In genomic region chr13:33971305-33971819, GRCh38 we compare ENCODE assay signal across 23 cellular contexts.
"Had no signal": no experiment of that assay in that cellular context is flagged by ENCODE, and none has a peak within 500 bp of the region (broad histone marks: within the 10 kb centered on the region; RNA-seq: fewer than 3 reads in every experiment).

No MANE protein-coding gene starts in this region.

- H3K4me3 ChIP-seq: coronary artery, dorsolateral prefrontal cortex, esophagus muscularis mucosa, gastrocnemius medialis, heart right ventricle, left lung, lower lobe of right lung, mucosa of descending colon had no signal

- ATAC-seq: gastrocnemius medialis, left lung, lower lobe of right lung, mucosa of descending colon had no signal

- H3K9me3 ChIP-seq: esophagus muscularis mucosa, gastrocnemius medialis, left lung, lower lobe of right lung, mucosa of descending colon had no signal

- H3K27me3 ChIP-seq: dorsolateral prefrontal cortex, esophagus muscularis mucosa, gastrocnemius medialis, heart right ventricle, left lung had no signal

- DNase-seq: cerebellar nuclear complex; dermis blood vessel endothelial cell; dorsolateral prefrontal cortex; effector CD4-positive, alpha-beta T cell; effector memory CD4-positive, alpha-beta T cell; foreskin fibroblast; foreskin melanocyte; gastrocnemius medialis; glutamatergic neuron; head of caudate nucleus; hippocampal formation; immature natural killer cell; left cardiac atrium; left lung; left ventricle myocardium superior; lower lobe of right lung; mesenchymal stem cell; mucosa of descending colon had no signal

- H3K27ac ChIP-seq: coronary artery, dorsolateral prefrontal cortex, esophagus muscularis mucosa, gastrocnemius medialis, heart right ventricle, left lung, lower lobe of right lung had no signal

- FAIRE-seq: endothelial cell of umbilical vein, keratinocyte had no signal

- H3K4me1 ChIP-seq: gastrocnemius medialis, heart right ventricle, left lung, lower lobe of right lung had no signal

- H3K36me3 ChIP-seq: esophagus muscularis mucosa, gastrocnemius medialis, heart right ventricle, left lung, lower lobe of right lung had no signal
